In genomic region chr10:84371944-84372343, GRCh38 we compare ENCODE assay signal across 28 cellular contexts. TPM values are rescaled to one million over a fixed set of nuclear protein-coding genes. Genes with fewer than 3 reads are reported as not detected.
DNase-seq lines count a peak whose midpoint lies in the region; ATAC-seq, FAIRE-seq and TF ChIP-seq lines count a peak whose summit lies in the region.
"Had no signal": no experiment of that assay in that cellular context is flagged by ENCODE, and none has a peak within 500 bp of the region (broad histone marks: within the 10 kb centered on the region; RNA-seq: fewer than 3 reads in every experiment).

No MANE protein-coding gene starts in this region.

- peak overlapping the region in 1 of 2 donors; percentile 25 for H3K4me3 Mint-ChIP-seq in activated T-cell treated with anti-CD3 and anti-CD28 coated beads, Interleukin-2, amount 50 U/mL, for 72 hours
- no peak overlapping the region for H3K4me3 Mint-ChIP-seq in activated T-cell treated with anti-CD3 and anti-CD28 coated beads, Interleukin-2, amount 50 U/mL, for 4 hours
- no peak overlapping the region for H3K4me3 Mint-ChIP-seq in activated naive CD8-positive, alpha-beta T cell
- H3K4me3 Mint-ChIP-seq in stimulated activated memory B cell treated with anti-CD40 and anti-IgM and Interleukin-4, amounts not matched to agents 10 μg/mL and 1 μg/mL and 100 μg/mL, for 72 hours, result no peak overlapping the region
- H3K4me3 Mint-ChIP-seq: mesothelial cell of epicardium; nephron; T-helper 1 cell treated with Interleukin-12 subunit alpha and Interleukin-12 subunit beta and Interleukin-4 antibody, amounts not matched to agents 30 μg/mL and 1 μg/mL, for 36 hours had no signal

- FAIRE-seq in H54 (lab: Jason Lieb, UNC), result peak; percentile 82
- FAIRE-seq: A549, keratinocyte, small intestine had no signal

- no peak for TF ChIP-seq POLR2A in H54 (IDR thresholded peaks at IDR 0.05; ENCODE audit: low read depth, low read length)

- intact Hi-C loops in posterior cingulate gyrus (cut with DNase I), result no loop called here

- no peaks in the 10 kb centered on the region for H3K27me3 Mint-ChIP-seq in activated T-cell treated with anti-CD3 and anti-CD28 coated beads, Interleukin-2, amount 50 U/mL, for 72 hours (ENCODE audit: low read depth)
- H3K27me3 Mint-ChIP-seq in activated T-cell treated with anti-CD3 and anti-CD28 coated beads, Interleukin-2, amount 50 U/mL, for 4 hours (ENCODE audit: low read depth), result no peaks in the 10 kb centered on the region
- no peaks in the 10 kb centered on the region for H3K27me3 Mint-ChIP-seq in activated naive CD8-positive, alpha-beta T cell
- no peaks in the 10 kb centered on the region for H3K27me3 Mint-ChIP-seq in stimulated activated memory B cell treated with anti-CD40 and anti-IgM and Interleukin-4, amounts not matched to agents 10 μg/mL and 1 μg/mL and 100 μg/mL, for 72 hours

- H3K4me1 Mint-ChIP-seq in activated T-cell treated with anti-CD3 and anti-CD28 coated beads, Interleukin-2, amount 50 U/mL, for 72 hours (ENCODE audit: low read depth), result peaks cover 29% of the 10 kb centered on the region
- H3K4me1 Mint-ChIP-seq in activated T-cell treated with anti-CD3 and anti-CD28 coated beads, Interleukin-2, amount 50 U/mL, for 4 hours (ENCODE audit: low read depth), result peaks cover 50% of the 10 kb centered on the region
- H3K4me1 Mint-ChIP-seq in activated naive CD8-positive, alpha-beta T cell (ENCODE audit: low read depth), result peaks cover 62% of the 10 kb centered on the region
- peaks cover 42% of the 10 kb centered on the region for H3K4me1 Mint-ChIP-seq in stimulated activated memory B cell treated with anti-CD40 and anti-IgM and Interleukin-4, amounts not matched to agents 10 μg/mL and 1 μg/mL and 100 μg/mL, for 72 hours
- H3K4me1 Mint-ChIP-seq: nephron had no signal

- peak; percentile 32 to 69 for ATAC-seq in activated T-cell treated with anti-CD3 and anti-CD28 coated beads, Interleukin-2, amount 50 U/mL, for 72 hours (replicated peaks in 1 of 2)
- no peak for ATAC-seq in activated T-cell treated with anti-CD3 and anti-CD28 coated beads, Interleukin-2, amount 50 U/mL, for 4 hours
- ATAC-seq in stimulated activated memory B cell treated with anti-CD40 and anti-IgM and Interleukin-4, amounts not matched to agents 10 μg/mL and 1 μg/mL and 100 μg/mL, for 72 hours, result no peak
- ATAC-seq: A549 had no signal

- no peaks in the 10 kb centered on the region for H3K9me3 Mint-ChIP-seq in activated T-cell treated with anti-CD3 and anti-CD28 coated beads, Interleukin-2, amount 50 U/mL, for 72 hours
- no peaks in the 10 kb centered on the region for H3K9me3 Mint-ChIP-seq in activated T-cell treated with anti-CD3 and anti-CD28 coated beads, Interleukin-2, amount 50 U/mL, for 4 hours
- peaks cover 4% of the 10 kb centered on the region for H3K9me3 Mint-ChIP-seq in activated naive CD8-positive, alpha-beta T cell (ENCODE audit: low read depth)
- no peaks in the 10 kb centered on the region for H3K9me3 Mint-ChIP-seq in stimulated activated memory B cell treated with anti-CD40 and anti-IgM and Interleukin-4, amounts not matched to agents 10 μg/mL and 1 μg/mL and 100 μg/mL, for 72 hours
- H3K9me3 Mint-ChIP-seq: nephron; T-helper 1 cell treated with Interleukin-12 subunit alpha and Interleukin-12 subunit beta and Interleukin-4 antibody, amounts not matched to agents 30 μg/mL and 1 μg/mL, for 36 hours had no signal

- H3K36me3 Mint-ChIP-seq in activated T-cell treated with anti-CD3 and anti-CD28 coated beads, Interleukin-2, amount 50 U/mL, for 72 hours (ENCODE audit: insufficient read depth in 2 of 2), result peaks cover 6 to 8% of the 10 kb centered on the region in 2 donors
- peaks cover 39% of the 10 kb centered on the region for H3K36me3 Mint-ChIP-seq in activated T-cell treated with anti-CD3 and anti-CD28 coated beads, Interleukin-2, amount 50 U/mL, for 4 hours (ENCODE audit: insufficient read depth)
- peaks cover 4% of the 10 kb centered on the region for H3K36me3 Mint-ChIP-seq in activated naive CD8-positive, alpha-beta T cell
- H3K36me3 Mint-ChIP-seq in stimulated activated memory B cell treated with anti-CD40 and anti-IgM and Interleukin-4, amounts not matched to agents 10 μg/mL and 1 μg/mL and 100 μg/mL, for 72 hours, result peaks cover 42% of the 10 kb centered on the region

- peak overlapping the region; percentile 73 for H3K27ac Mint-ChIP-seq in activated T-cell treated with anti-CD3 and anti-CD28 coated beads, Interleukin-2, amount 50 U/mL, for 72 hours
- H3K27ac Mint-ChIP-seq in activated naive CD8-positive, alpha-beta T cell, result peak overlapping the region; percentile 61
- H3K27ac Mint-ChIP-seq in stimulated activated memory B cell treated with anti-CD40 and anti-IgM and Interleukin-4, amounts not matched to agents 10 μg/mL and 1 μg/mL and 100 μg/mL, for 72 hours, result peak overlapping the region; percentile 4
- H3K27ac Mint-ChIP-seq: mesothelial cell of epicardium; nephron; T-helper 1 cell treated with Interleukin-12 subunit alpha and Interleukin-12 subunit beta and Interleukin-4 antibody, amounts not matched to agents 30 μg/mL and 1 μg/mL, for 36 hours had no signal

- DNase-seq in activated T-cell treated with anti-CD3 and anti-CD28 coated beads, Interleukin-2, amount 50 U/mL, for 72 hours, result no peak
- DNase-seq in activated T-cell treated with anti-CD3 and anti-CD28 coated beads, Interleukin-2, amount 50 U/mL, for 4 hours, result no peak
- DNase-seq in H54 (ENCODE audit: insufficient read length, low spot score), result no peak
- no peak for DNase-seq in activated CD4-positive, CD25-positive, alpha-beta regulatory T cell (lab: John Stamatoyannopoulos, UW)
- no peak for DNase-seq in posterior cingulate gyrus
- no peak for DNase-seq in GF-D8 (lab: John Stamatoyannopoulos, UW)
- DNase-seq: activated effector memory CD4-positive, alpha-beta T cell treated with Interleukin-2 at 50 U/mL for 16 hours; amygdala; Caco-2; DMS79 treated with DMSO at 0.1 percent for 48 hours; KG1; MG63; NCI-H2029 treated with DMSO at 0.1 percent for 48 hours; NCI-H2227 treated with DMSO at 0.1 percent for 48 hours; NCI-H748 treated with DMSO at 0.1 percent for 48 hours; retina; small intestine; stimulated activated CD4-positive, alpha-beta T cell treated with anti-CD3 and anti-CD28 coated beads, Interleukin-1b, Interleukin-23, amount 100 ng/mL, for 48 hours; stimulated activated CD8-positive, alpha-beta memory T cell treated with anti-CD3 and anti-CD28 coated beads, Interleukin-4, amount 100 ng/mL, for 48 hours; substantia nigra; upper lobe of left lung had no signal

RNA-seq across cellular contexts. Expression of gene CCSER2, which starts 43.6 kb away (rescaled TPM):
- 10 to 100 TPM; 93.7 to 99.1 TPM for total RNA-seq in activated T-cell treated with anti-CD3 and anti-CD28 coated beads, Interleukin-2, amount 50 U/mL, for 72 hours
- 10 to 100 TPM; 37.1 to 42.0 (median 40.9) TPM for total RNA-seq in activated T-cell treated with anti-CD3 and anti-CD28 coated beads, Interleukin-2, amount 50 U/mL, for 4 hours

Comparison
In these comparisons a context has a peak if more than half of its experiments do, and no peak if none do; other contexts are left out.
1. ATAC-seq: peak in activated T-cell treated with anti-CD3 and anti-CD28 coated beads, Interleukin-2, amount 50 U/mL, for 72 hours (2 of 2); none in activated T-cell treated with anti-CD3 and anti-CD28 coated beads, Interleukin-2, amount 50 U/mL, for 4 hours (0 of 2) and stimulated activated memory B cell treated with anti-CD40 and anti-IgM and Interleukin-4, amounts not matched to agents 10 μg/mL and 1 μg/mL and 100 μg/mL, for 72 hours (single experiment).
2. H3K27ac Mint-ChIP-seq: peak in every context shown above with its lines; median percentile 73 in activated T-cell treated with anti-CD3 and anti-CD28 coated beads, Interleukin-2, amount 50 U/mL, for 72 hours; 61 in activated naive CD8-positive, alpha-beta T cell; 4 in stimulated activated memory B cell treated with anti-CD40 and anti-IgM and Interleukin-4, amounts not matched to agents 10 μg/mL and 1 μg/mL and 100 μg/mL, for 72 hours.